14 cellular contexts compared by ENCODE assay signal in the genomic region with DNA sequence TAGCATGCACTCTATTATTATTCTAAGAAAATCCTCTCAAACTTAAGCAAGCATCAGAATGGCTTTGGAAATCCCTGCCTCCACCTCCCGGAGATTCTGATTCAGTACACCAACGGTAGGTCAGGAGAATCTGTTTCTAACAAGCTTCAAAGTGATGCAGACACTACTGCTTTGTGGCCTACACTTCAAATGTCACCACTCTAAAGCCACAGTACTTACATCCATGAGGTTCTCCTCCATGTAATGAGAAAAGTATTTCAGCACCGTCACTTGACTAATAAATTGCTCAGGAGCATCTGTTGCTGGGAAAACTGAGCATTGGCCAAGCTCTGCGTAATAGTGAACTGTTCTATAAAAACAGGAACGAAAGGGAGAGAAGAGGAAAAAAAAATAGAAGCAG. TPM values are rescaled to one million over a fixed set of nuclear protein-coding genes. Genes with fewer than 3 reads are reported as not detected.
DNase-seq lines count a peak whose midpoint lies in the region; ATAC-seq and TF ChIP-seq lines count a peak whose summit lies in the region.
"Had no signal": no experiment of that assay in that cellular context is flagged by ENCODE, and none has a peak within 500 bp of the region (broad histone marks: within the 10 kb centered on the region; RNA-seq: fewer than 3 reads in every experiment).

No MANE protein-coding gene starts in this region.

- H3K4me3 ChIP-seq in right atrium auricular region (peak overlapping the region; percentile 86 to 97), GM23338 (no peak overlapping the region)
- H3K4me3 ChIP-seq: neural progenitor cell had no signal

- H3K36me3 ChIP-seq in right atrium auricular region (peaks cover 56% of the 10 kb centered on the region), GM23338 (ENCODE audit: insufficient read depth) (peaks cover 47% of the 10 kb centered on the region)
- H3K36me3 ChIP-seq: neural progenitor cell had no signal

- peaks cover 9% of the 10 kb centered on the region for H3K27me3 Mint-ChIP-seq in activated naive CD4-positive, alpha-beta T cell treated with anti-CD3 and anti-CD28 coated beads for 36 hours (ENCODE audit: low read depth)
- peaks cover 8% of the 10 kb centered on the region for H3K27me3 Mint-ChIP-seq in GM23338 (ENCODE audit: insufficient read depth, low read depth, poor library complexity)

- no peak overlapping the region for H3K4me3 Mint-ChIP-seq in activated naive CD4-positive, alpha-beta T cell treated with anti-CD3 and anti-CD28 coated beads for 36 hours
- no peak overlapping the region for H3K4me3 Mint-ChIP-seq in GM23338
- H3K4me3 Mint-ChIP-seq: activated T-cell treated with anti-CD3 and anti-CD28 coated beads, Interleukin-2, amount 50 U/mL, for 72 hours; neural progenitor cell had no signal

- intact Hi-C loops in Right ventricle myocardium superior (cut with DNase I) = loop anchor here (10.0 kb wide), 3 partner anchors 90 to 380 kb away; no protein-coding TSS in a partner anchor
- intact Hi-C loops in activated naive CD4-positive, alpha-beta T cell treated with anti-CD3 and anti-CD28 coated beads for 36 hours (cut with micrococcal nuclease) = loop anchor here (10.0 kb wide), 1 partner anchor 180 kb away; no protein-coding TSS in a partner anchor

- peaks cover 10% of the 10 kb centered on the region for H3K4me1 Mint-ChIP-seq in activated naive CD4-positive, alpha-beta T cell treated with anti-CD3 and anti-CD28 coated beads for 36 hours (ENCODE audit: low read depth)
- H3K4me1 Mint-ChIP-seq in GM23338 = peaks cover 10% of the 10 kb centered on the region

- no peak for TF ChIP-seq CTCF in right atrium auricular region (IDR thresholded peaks at IDR 0.05)
- no peak for TF ChIP-seq CTCF in GM23338 (conservative IDR thresholded peaks at IDR 0.05; ENCODE audit: low read depth in 2 of 2)

- ATAC-seq in Right ventricle myocardium superior (ENCODE audit: poor library complexity) = no peak
- ATAC-seq in HG02678 (IDR thresholded peaks at IDR 0.05; ENCODE audit: unreplicated experiment) = no peak
- no peak for ATAC-seq in HG02981 (IDR thresholded peaks at IDR 0.05; ENCODE audit: unreplicated experiment)
- no peak for ATAC-seq in GM23338
- ATAC-seq: activated T-cell treated with anti-CD3 and anti-CD28 coated beads, Interleukin-2, amount 50 U/mL, for 72 hours had no signal

- no peak for DNase-seq in right atrium auricular region (ENCODE audit: low spot score)
- no peak for DNase-seq in Right ventricle myocardium superior
- DNase-seq in dermis blood vessel endothelial cell = peak; percentile 34
- DNase-seq in lung microvascular endothelial cell (ENCODE audit: low read depth in 2 of 2) = peak; percentile 12 to 33
- DNase-seq in activated naive CD4-positive, alpha-beta T cell treated with anti-CD3 and anti-CD28 coated beads for 36 hours = no peak
- no peak for DNase-seq in GM23338 (ENCODE audit: low spot score)
- DNase-seq: activated T-cell treated with anti-CD3 and anti-CD28 coated beads, Interleukin-2, amount 50 U/mL, for 72 hours; DMS79; NCI-H2107 had no signal

- CTCF ChIA-PET in activated naive CD4-positive, alpha-beta T cell treated with anti-CD3 and anti-CD28 coated beads for 36 hours (lab: Charles Lee) = interaction anchor here (0.6 kb wide), 1 partner anchor 1542 kb away, joined by 3 read pairs; no protein-coding TSS in a partner anchor

- H3K36me3 Mint-ChIP-seq in activated naive CD4-positive, alpha-beta T cell treated with anti-CD3 and anti-CD28 coated beads for 36 hours (ENCODE audit: low read depth) = peaks cover 3% of the 10 kb centered on the region
- peaks cover 54% of the 10 kb centered on the region for H3K36me3 Mint-ChIP-seq in GM23338 (ENCODE audit: low read depth)

- H3K27ac ChIP-seq in right atrium auricular region (peak overlapping the region in 1 of 2 donors; percentile 99), GM23338 (ENCODE audit: low read depth) (no peak overlapping the region)
- H3K27ac ChIP-seq: esophagus muscularis mucosa, neural progenitor cell had no signal

- no peaks in the 10 kb centered on the region for H3K9me2 ChIP-seq in GM23338 (ENCODE audit: insufficient read depth)

- no peaks in the 10 kb centered on the region for H3K27me3 ChIP-seq in right atrium auricular region
- peaks cover 8% of the 10 kb centered on the region for H3K27me3 ChIP-seq in GM23338 (ENCODE audit: insufficient read depth)
- H3K27me3 ChIP-seq: esophagus muscularis mucosa had no signal

- H4K20me1 ChIP-seq in GM23338 (replicated peaks; ENCODE audit: insufficient read depth) = no peaks in the 10 kb centered on the region; the same call in 1 of the 2 replicates

- H2AFZ ChIP-seq in GM23338 = no peak overlapping the region
- H2AFZ ChIP-seq: neural progenitor cell had no signal

- no peak overlapping the region for H3K27ac Mint-ChIP-seq in activated naive CD4-positive, alpha-beta T cell treated with anti-CD3 and anti-CD28 coated beads for 36 hours
- H3K27ac Mint-ChIP-seq in GM23338 = no peak overlapping the region
- H3K27ac Mint-ChIP-seq: activated T-cell treated with anti-CD3 and anti-CD28 coated beads, Interleukin-2, amount 50 U/mL, for 72 hours; neural progenitor cell had no signal

- H3K79me2 ChIP-seq in GM23338 (replicated peaks; ENCODE audit: insufficient read depth) = peaks cover 9% of the 10 kb centered on the region; the same call in 1 of the 2 replicates

- no peaks in the 10 kb centered on the region for H3K9me3 Mint-ChIP-seq in activated naive CD4-positive, alpha-beta T cell treated with anti-CD3 and anti-CD28 coated beads for 36 hours
- no peaks in the 10 kb centered on the region for H3K9me3 Mint-ChIP-seq in GM23338
- H3K9me3 Mint-ChIP-seq: activated T-cell treated with anti-CD3 and anti-CD28 coated beads, Interleukin-2, amount 50 U/mL, for 72 hours; neural progenitor cell had no signal

- H3K4me1 ChIP-seq in right atrium auricular region (peaks cover 0 to 37% of the 10 kb centered on the region in 2 donors), GM23338 (ENCODE audit: insufficient read depth) (peaks cover 7% of the 10 kb centered on the region; the same call in 1 of the 2 replicates)
- H3K4me1 ChIP-seq: neural progenitor cell had no signal

- no peaks in the 10 kb centered on the region for H3F3A ChIP-seq in GM23338 (replicated peaks; ENCODE audit: low read depth)

- no peak overlapping the region for H3K4me2 ChIP-seq in GM23338
- H3K4me2 ChIP-seq: neural progenitor cell had no signal

- H3K9me3 ChIP-seq in right atrium auricular region = no peaks in the 10 kb centered on the region
- H3K9me3 ChIP-seq: esophagus muscularis mucosa had no signal

TF ChIP-seq in GM23338, 12 proteins besides CTCF, POLR2A, EP300 and RAD21 (continues in another document):
- TF ChIP-seq ZNF114 (CRISPR knock-in tag; IDR thresholded peaks at IDR 0.05) (no peak), POLR2AphosphoS5 (IDR thresholded peaks at IDR 0.05; ENCODE audit: low read depth) (no peak), NANOG (IDR thresholded peaks at IDR 0.05; ENCODE audit: borderline replicate concordance) (no peak), STAT1 (IDR thresholded peaks at IDR 0.05; ENCODE audit: unreplicated experiment) (no peak), CREB1 (CRISPR knock-in tag; IDR thresholded peaks at IDR 0.05; ENCODE audit: low read depth) (no peak), ZNF331 (CRISPR knock-in tag; IDR thresholded peaks at IDR 0.05; ENCODE audit: low read depth) (no peak)
- TF ChIP-seq, protein P1, sequence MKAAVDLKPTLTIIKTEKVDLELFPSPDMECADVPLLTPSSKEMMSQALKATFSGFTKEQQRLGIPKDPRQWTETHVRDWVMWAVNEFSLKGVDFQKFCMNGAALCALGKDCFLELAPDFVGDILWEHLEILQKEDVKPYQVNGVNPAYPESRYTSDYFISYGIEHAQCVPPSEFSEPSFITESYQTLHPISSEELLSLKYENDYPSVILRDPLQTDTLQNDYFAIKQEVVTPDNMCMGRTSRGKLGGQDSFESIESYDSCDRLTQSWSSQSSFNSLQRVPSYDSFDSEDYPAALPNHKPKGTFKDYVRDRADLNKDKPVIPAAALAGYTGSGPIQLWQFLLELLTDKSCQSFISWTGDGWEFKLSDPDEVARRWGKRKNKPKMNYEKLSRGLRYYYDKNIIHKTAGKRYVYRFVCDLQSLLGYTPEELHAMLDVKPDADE (IDR thresholded peaks at IDR 0.05) = no peak

RNA-seq across cellular contexts. Expression of a gene that starts 4.8 kb away (rescaled TPM):
- total RNA-seq in right atrium auricular region (100 to 1,000 TPM in 1 of 2 donors, 10 to 100 TPM in 1; 63.3 to 138 TPM), Right ventricle myocardium superior (63.6 TPM), dermis blood vessel endothelial cell (435 and 601 TPM in 2 replicates), lung microvascular endothelial cell (546 and 594 TPM in 2 replicates)
- 10 to 100 TPM in 1 of 2 experiments, 1 to 10 TPM in 1; 7.8 to 10.9 TPM for total RNA-seq in activated naive CD4-positive, alpha-beta T cell treated with anti-CD3 and anti-CD28 coated beads for 36 hours
- total RNA-seq in GM23338 (2014; rRNA removed; shearing (Covaris generic)) = 29.4 and 30.0 TPM in 2 replicates
- polyA plus RNA-seq in GM23338 (2016; fragmentation: Nextera tagmentation; extraction: Ambion mirVana) = 12.0 and 13.5 TPM in 2 replicates

RNA-seq across cellular contexts. Expression of a gene that starts 36.2 kb away (rescaled TPM):
- total RNA-seq in right atrium auricular region (under 1 TPM in 1 of 2 donors, not detected in 1; 0.20 TPM), Right ventricle myocardium superior (0.43 TPM), dermis blood vessel endothelial cell (not detected in 2 replicates), lung microvascular endothelial cell (not detected in 2 replicates)
- total RNA-seq in activated naive CD4-positive, alpha-beta T cell treated with anti-CD3 and anti-CD28 coated beads for 36 hours = not detected
- not detected in 2 replicates for total RNA-seq in GM23338 (2014; rRNA removed; shearing (Covaris generic))
- not detected in 2 replicates for polyA plus RNA-seq in GM23338 (2016; fragmentation: Nextera tagmentation; extraction: Ambion mirVana)
- total RNA-seq: activated T-cell treated with anti-CD3 and anti-CD28 coated beads, Interleukin-2, amount 50 U/mL, for 72 hours; bronchial epithelial cell had no signal

Comparison
In these comparisons a context has a peak if more than half of its experiments do, and no peak if none do; other contexts are left out.
1. DNase-seq: peak in dermis blood vessel endothelial cell (single experiment) and lung microvascular endothelial cell (2 of 2); none in right atrium auricular region (single experiment), Right ventricle myocardium superior (single experiment), activated naive CD4-positive, alpha-beta T cell treated with anti-CD3 and anti-CD28 coated beads for 36 hours (single experiment) and GM23338 (single experiment).